Comparison of ENCODE assay signal across 10 cellular contexts in the genomic region with DNA sequence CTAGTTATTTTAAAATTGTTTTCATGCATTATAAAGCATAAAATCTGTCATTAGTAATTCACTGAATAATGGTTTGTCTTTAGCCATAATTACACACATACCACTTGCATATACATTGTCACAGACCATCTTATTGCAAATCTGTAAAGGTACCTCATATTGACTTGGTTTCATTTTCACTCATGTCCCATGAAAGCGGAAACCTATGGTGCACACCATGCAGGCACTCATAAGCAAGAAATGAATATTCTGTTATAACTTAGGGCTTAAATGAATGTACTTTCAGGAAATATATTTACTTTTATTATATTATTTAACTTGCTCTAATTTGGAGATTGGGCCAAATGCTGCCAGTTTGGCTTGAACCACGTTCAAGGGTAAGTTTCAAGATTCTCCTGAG. TPM values are rescaled to one million over a fixed set of nuclear protein-coding genes. Genes with fewer than 3 reads are reported as not detected.
DNase-seq lines count a peak whose midpoint lies in the region; ATAC-seq lines count a peak whose summit lies in the region.
"Had no signal": no experiment of that assay in that cellular context is flagged by ENCODE, and none has a peak within 500 bp of the region (broad histone marks: within the 10 kb centered on the region; RNA-seq: fewer than 3 reads in every experiment).

No MANE protein-coding gene starts in this region.

- no peaks in the 10 kb centered on the region for H3K36me3 Mint-ChIP-seq in naive thymus-derived CD8-positive, alpha-beta T cell

- peaks cover 0 to 2% (median 0%) of the 10 kb centered on the region in 9 donors for H3K9me3 Mint-ChIP-seq in naive thymus-derived CD8-positive, alpha-beta T cell

- no peaks in the 10 kb centered on the region for H3K27me3 Mint-ChIP-seq in naive thymus-derived CD8-positive, alpha-beta T cell

- POLR2A ChIA-PET in naive thymus-derived CD8-positive, alpha-beta T cell (lab: Charles Lee) = interaction anchor here (0.5 to 3.4 kb wide), 13 partner anchors 10 to 1207 kb away, joined by 3 to 23 read pairs (median 5); a partner anchor contains a TSS

- peak overlapping the region in 8 of 10 donors; percentile 73 to 90 (median 86) for H3K27ac Mint-ChIP-seq in naive thymus-derived CD8-positive, alpha-beta T cell

- ATAC-seq in GM21737 (IDR thresholded peaks at IDR 0.05; ENCODE audit: unreplicated experiment) = peak; percentile 97
- ATAC-seq in HG03558 (IDR thresholded peaks at IDR 0.05; ENCODE audit: extremely low read depth, unreplicated experiment) = peak; percentile 93
- peak; percentile 82 to 87 for ATAC-seq in naive thymus-derived CD8-positive, alpha-beta T cell
- ATAC-seq: A549 had no signal

- peaks cover 21 to 44% (median 41%) of the 10 kb centered on the region in 4 donors for H3K4me1 Mint-ChIP-seq in naive thymus-derived CD8-positive, alpha-beta T cell

- H3K4me3 Mint-ChIP-seq in naive thymus-derived CD8-positive, alpha-beta T cell = peak overlapping the region; percentile 25 to 76 (median 64)

- peak; percentile 50 for DNase-seq in activated CD4-positive, alpha-beta T cell treated with anti-CD3 and anti-CD28 coated beads for 48 hours
- no peak for DNase-seq in activated CD4-positive, alpha-beta T cell treated with anti-CD3 and anti-CD28 coated beads for 1 hour
- DNase-seq in naive thymus-derived CD8-positive, alpha-beta T cell = peak in 1 of 10 donors; percentile 39
- DNase-seq in NOMO-1 treated with DMSO at 0.1 percent for 48 hours (lab: John Stamatoyannopoulos, UW; ENCODE audit: unreplicated experiment) = no peak
- DNase-seq in ureter (ENCODE audit: low spot score) = no peak
- DNase-seq in OCI-M2 (lab: John Stamatoyannopoulos, UW; ENCODE audit: unreplicated experiment) = no peak
- DNase-seq: HCEC 1CT had no signal

RNA-seq across cellular contexts. Expression of a gene that starts 29.2 kb away (rescaled TPM):
- 100 to 1,000 TPM; 312 to 331 TPM for total RNA-seq in naive thymus-derived CD8-positive, alpha-beta T cell
- polyA plus RNA-seq in naive thymus-derived CD8-positive, alpha-beta T cell = 10 to 100 TPM; 73.5 to 98.3 (median 91.9) TPM
- 29.7 TPM for total RNA-seq in ureter

Comparison
In these comparisons a context has a peak if more than half of its experiments do, and no peak if none do; other contexts are left out.
1. RNA of a gene that starts 29.2 kb away (total RNA-seq): 312 to 331 TPM in naive thymus-derived CD8-positive, alpha-beta T cell; 29.7 TPM in ureter (single experiment); every median in the first group is over 10 times any median in the second.
2. Peak in every context shown above with its lines, with median percentiles within 50 percentile points of each other: ATAC-seq.